In the genomic region with DNA sequence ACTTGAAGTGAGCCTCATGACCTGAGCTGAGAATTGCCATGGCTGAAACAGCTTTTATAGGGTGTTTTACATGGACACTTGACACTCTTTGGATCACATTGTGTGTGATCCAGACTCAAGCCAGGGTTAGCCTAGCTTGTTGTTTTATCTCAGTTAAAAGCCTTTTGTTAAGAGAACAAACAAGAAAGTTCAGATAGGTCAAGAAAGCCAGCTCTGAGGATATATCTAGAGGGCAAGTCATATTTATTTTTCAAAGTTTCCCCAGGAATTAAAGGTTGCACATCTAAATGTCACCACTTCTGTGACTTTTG, we compare ENCODE assay signal across 31 cellular contexts.
DNase-seq lines count a peak whose midpoint lies in the region; ATAC-seq, FAIRE-seq and TF ChIP-seq lines count a peak whose summit lies in the region.
"Had no signal": no experiment of that assay in that cellular context is flagged by ENCODE, and none has a peak within 500 bp of the region (broad histone marks: within the 10 kb centered on the region; RNA-seq: fewer than 3 reads in every experiment).

No MANE protein-coding gene starts in this region.

- H3K4ac ChIP-seq in mesenchymal stem cell (ENCODE audit: low read depth in 1 of 2, low read length in 2 of 2) = no peak overlapping the region

- peaks cover 95% of the 10 kb centered on the region for H3K79me2 ChIP-seq in astrocyte (ENCODE audit: insufficient read depth, low read length)

- no peak overlapping the region for H3K18ac ChIP-seq in mesenchymal stem cell (ENCODE audit: low read depth in 1 of 2, low read length in 2 of 2)

- H3K36me3 Mint-ChIP-seq in astrocyte (ENCODE audit: low read depth, unreplicated experiment) = peaks cover 16% of the 10 kb centered on the region
- H3K36me3 Mint-ChIP-seq: activated naive CD8-positive, alpha-beta T cell treated with anti-CD3 and anti-CD28 coated beads, Interleukin-2, amount 10 ng/mL, durations not matched to agents 7 days and 5 days; immature natural killer cell had no signal

- peaks cover 18% of the 10 kb centered on the region for H3K4me1 Mint-ChIP-seq in astrocyte (ENCODE audit: low read depth, unreplicated experiment)
- H3K4me1 Mint-ChIP-seq: immature natural killer cell had no signal

- no peak overlapping the region for H2AFZ ChIP-seq in astrocyte (ENCODE audit: low read depth, low read length)
- H2AFZ ChIP-seq in mesenchymal stem cell (ENCODE audit: low read depth, low read length) = no peak overlapping the region

- H2AK5ac ChIP-seq in mesenchymal stem cell (ENCODE audit: low read length, severe bottlenecking) = no peak overlapping the region

- no peak overlapping the region for H3K23ac ChIP-seq in mesenchymal stem cell (ENCODE audit: low read length in 2 of 2)

- no peak for TF ChIP-seq POLR2A in thyroid gland (IDR thresholded peaks at IDR 0.05)

- no peaks in the 10 kb centered on the region for H3K27me3 ChIP-seq in astrocyte (ENCODE audit: insufficient read depth, low read length)
- H3K27me3 ChIP-seq in mesenchymal stem cell (ENCODE audit: control insufficient read depth in 1 of 2, insufficient read depth in 1 of 2, low read length in 2 of 2) = no peaks in the 10 kb centered on the region
- H3K27me3 ChIP-seq in thyroid gland = no peaks in the 10 kb centered on the region

- H4K20me1 ChIP-seq in astrocyte (ENCODE audit: insufficient read depth, low read length) = peaks cover 68% of the 10 kb centered on the region

- TF ChIP-seq CTCF in astrocyte (IDR thresholded peaks at IDR 0.05; ENCODE audit: insufficient read depth, low read depth, low read length) = no peak
- no peak for TF ChIP-seq CTCF in thyroid gland (IDR thresholded peaks at IDR 0.05)

- H2BK120ac ChIP-seq in mesenchymal stem cell (ENCODE audit: low read depth, low read length) = no peak overlapping the region

- no peak overlapping the region for H2BK12ac ChIP-seq in mesenchymal stem cell (ENCODE audit: low read length in 2 of 2)

- no peak overlapping the region for H3K14ac ChIP-seq in mesenchymal stem cell (ENCODE audit: low read length in 2 of 2)

- H4K8ac ChIP-seq in mesenchymal stem cell (ENCODE audit: low read length) = no peak overlapping the region

- H2BK15ac ChIP-seq in mesenchymal stem cell (ENCODE audit: low read depth, poor library complexity, severe bottlenecking) = no peak overlapping the region

- no peak overlapping the region for H3K4me3 ChIP-seq in astrocyte (ENCODE audit: insufficient read depth, low read depth, low read length)
- H3K4me3 ChIP-seq in mesenchymal stem cell (ENCODE audit: insufficient read depth in 1 of 2, low read depth in 1 of 2, low read length in 2 of 2) = no peak overlapping the region
- no peak overlapping the region for H3K4me3 ChIP-seq in thyroid gland (replicated peaks in 1 of 3)
- H3K4me3 ChIP-seq: mucosa of descending colon, prostate gland, thoracic aorta had no signal

- H3K27ac ChIP-seq in astrocyte (ENCODE audit: low read depth, low read length) (peak overlapping the region; percentile 11), mesenchymal stem cell (ENCODE audit: low read length, poor library complexity, severe bottlenecking) (no peak overlapping the region), thyroid gland (peak overlapping the region in 2 of 3 donors; percentile 51 to 65)
- H3K27ac ChIP-seq: KMS-11, prostate gland had no signal

- H3K36me3 ChIP-seq in astrocyte (ENCODE audit: insufficient read depth, low read length) (no peaks in the 10 kb centered on the region), mesenchymal stem cell (ENCODE audit: control insufficient read depth in 1 of 2, insufficient read depth in 2 of 2, low read depth in 1 of 2, low read length in 2 of 2) (peaks cover 3 to 26% of the 10 kb centered on the region in 2 experiments), thyroid gland (no peaks in the 10 kb centered on the region)
- H3K36me3 ChIP-seq: prostate gland, thoracic aorta had no signal

- no peaks in the 10 kb centered on the region for H3K27me3 Mint-ChIP-seq in astrocyte (ENCODE audit: low read depth, unreplicated experiment)
- H3K27me3 Mint-ChIP-seq: stimulated activated memory B cell treated with anti-CD40 and anti-IgM and Interleukin-4, amounts not matched to agents 10 μg/mL and 1 μg/mL and 100 μg/mL, for 72 hours had no signal

- H3K9me3 ChIP-seq in astrocyte (ENCODE audit: insufficient read depth, low read depth, low read length) (no peaks in the 10 kb centered on the region), mesenchymal stem cell (ENCODE audit: control insufficient read depth, low read length) (no peaks in the 10 kb centered on the region), thyroid gland (no peaks in the 10 kb centered on the region)
- H3K9me3 ChIP-seq: Caco-2, mucosa of descending colon, prostate gland, thoracic aorta had no signal

- H3K79me1 ChIP-seq in mesenchymal stem cell (replicated peaks; ENCODE audit: low read length, poor library complexity, severe bottlenecking) = no peaks in the 10 kb centered on the region

- ATAC-seq in Right ventricle myocardium superior (ENCODE audit: poor library complexity) (peak; percentile 40), left cardiac atrium (no peak), sciatic nerve (no peak), SK-N-SH treated with all-trans-retinoic acid at 6 μM for 48 hours (no peak)
- ATAC-seq in activated CD4-positive, CD25-positive, alpha-beta regulatory T cell treated with anti-CD3 and anti-CD28 coated beads, Interleukin-2, amount 50 U/mL, for 24 hours = no peak
- ATAC-seq: activated CD8-positive, alpha-beta T cell treated with anti-CD3 and anti-CD28 coated beads for 36 hours; mucosa of descending colon; stimulated activated memory B cell treated with anti-CD40 and anti-IgM and Interleukin-4, amounts not matched to agents 10 μg/mL and 1 μg/mL and 100 μg/mL, for 72 hours had no signal

- no peaks in the 10 kb centered on the region for H3K9me3 Mint-ChIP-seq in astrocyte (ENCODE audit: unreplicated experiment)
- H3K9me3 Mint-ChIP-seq: activated CD8-positive, alpha-beta T cell treated with anti-CD3 and anti-CD28 coated beads for 36 hours; activated naive CD8-positive, alpha-beta T cell treated with anti-CD3 and anti-CD28 coated beads, Interleukin-2, amount 10 ng/mL, durations not matched to agents 7 days and 5 days; immature natural killer cell; neural crest cell; stimulated activated memory B cell treated with anti-CD40 and anti-IgM and Interleukin-4, amounts not matched to agents 10 μg/mL and 1 μg/mL and 100 μg/mL, for 72 hours had no signal

- no peak overlapping the region for H3K27ac Mint-ChIP-seq in astrocyte (ENCODE audit: unreplicated experiment)
- H3K27ac Mint-ChIP-seq: activated CD8-positive, alpha-beta T cell treated with anti-CD3 and anti-CD28 coated beads for 36 hours; activated naive CD8-positive, alpha-beta T cell treated with anti-CD3 and anti-CD28 coated beads, Interleukin-2, amount 10 ng/mL, durations not matched to agents 7 days and 5 days; immature natural killer cell had no signal

- no peak overlapping the region for H4K91ac ChIP-seq in mesenchymal stem cell (ENCODE audit: low read length)

- no peak for DNase-seq in Right ventricle myocardium superior
- DNase-seq in left cardiac atrium = no peak
- no peak for DNase-seq in astrocyte (ENCODE audit: low read depth)
- DNase-seq in mesenchymal stem cell = no peak
- peak; percentile 67 to 75 for DNase-seq in thyroid gland
- no peak for DNase-seq in sciatic nerve (ENCODE audit: low spot score)
- DNase-seq: activated CD4-positive, CD25-positive, alpha-beta regulatory T cell; activated CD8-positive, alpha-beta T cell treated with anti-CD3 and anti-CD28 coated beads for 36 hours; activated effector memory CD4-positive, alpha-beta T cell treated with anti-CD3 and anti-CD28 coated beads, Interleukin-2, amount 50 U/mL, for 16 hours; activated naive CD8-positive, alpha-beta T cell treated with anti-CD3 and anti-CD28 coated beads, Interleukin-2, amount 10 ng/mL, durations not matched to agents 7 days and 5 days; C1 segment of cervical spinal cord; DND-41; effector CD8-positive, alpha-beta T cell; H7; hippocampal formation; immature natural killer cell; mucosa of descending colon; NCI-H1436 treated with DMSO at 0.1 percent for 48 hours; NCI-H524 treated with DMSO at 0.1 percent for 48 hours; RPMI8226; small intestine; stimulated activated CD4-positive, alpha-beta T cell treated with anti-CD3 and anti-CD28 coated beads, Interleukin-2, amount 100 ng/mL, for 24 hours; T-helper 9 cell had no signal

- no peak for FAIRE-seq in astrocyte (lab: Jason Lieb, UNC)
- FAIRE-seq: small intestine had no signal

- H2BK5ac ChIP-seq in mesenchymal stem cell (ENCODE audit: low read depth, low read length, poor library complexity, severe bottlenecking) = no peak overlapping the region

- intact Hi-C loops in Right ventricle myocardium superior (cut with DNase I) = no loop called here
- intact Hi-C loops in left cardiac atrium (cut with DNase I) = no loop called here
- intact Hi-C loops in thyroid gland (cut with DNase I) = no loop called here
- intact Hi-C loops in sciatic nerve (cut with DNase I) = no loop called here

- H3K4me1 ChIP-seq in astrocyte (ENCODE audit: insufficient read depth, low read length) (peaks cover 33% of the 10 kb centered on the region), mesenchymal stem cell (ENCODE audit: control insufficient read depth, insufficient read depth, low read depth, low read length) (peaks cover 9% of the 10 kb centered on the region), thyroid gland (peaks cover 10 to 17% of the 10 kb centered on the region in 2 donors)
- H3K4me1 ChIP-seq: prostate gland had no signal

- no peak overlapping the region for H3K4me3 Mint-ChIP-seq in astrocyte (ENCODE audit: unreplicated experiment)
- H3K4me3 Mint-ChIP-seq: activated CD8-positive, alpha-beta T cell treated with anti-CD3 and anti-CD28 coated beads for 36 hours; activated naive CD8-positive, alpha-beta T cell treated with anti-CD3 and anti-CD28 coated beads, Interleukin-2, amount 10 ng/mL, durations not matched to agents 7 days and 5 days; immature natural killer cell; neural crest cell had no signal

- no peak overlapping the region for H3K4me2 ChIP-seq in astrocyte (ENCODE audit: low read length)
- H3K4me2 ChIP-seq in mesenchymal stem cell (ENCODE audit: low read length, poor library complexity, severe bottlenecking) = no peak overlapping the region
- H3K4me2 ChIP-seq: KMS-11 had no signal

- H3K9ac ChIP-seq in astrocyte (ENCODE audit: low read length) = no peak overlapping the region
- peak overlapping the region; percentile 51 for H3K9ac ChIP-seq in mesenchymal stem cell (ENCODE audit: low read length)
- H3K9ac ChIP-seq: KMS-11 had no signal

TF ChIP-seq in SK-N-SH treated with all-trans-retinoic acid at 6 μM for 48 hours, 23 proteins besides CTCF, POLR2A, EP300 and RAD21 (continues in another document):
- no peak for TF ChIP-seq ZNF565 (CRISPR knock-in tag; conservative IDR thresholded peaks at IDR 0.05; ENCODE audit: low read depth)

Comparison
In these comparisons a context has a peak if more than half of its experiments do, and no peak if none do; other contexts are left out.
1. DNase-seq: peak in thyroid gland (2 of 2); none in Right ventricle myocardium superior (single experiment), left cardiac atrium (single experiment), astrocyte (single experiment), mesenchymal stem cell (single experiment) and sciatic nerve (single experiment).